Comparison of ENCODE assay signal across 9 cellular contexts in genomic region chr11:132976115-132976514, GRCh38.
"Had no signal": no experiment of that assay in that cellular context is flagged by ENCODE, and none has a peak within 500 bp of the region (broad histone marks: within the 10 kb centered on the region; RNA-seq: fewer than 3 reads in every experiment).

No MANE protein-coding gene starts in this region.

- H2AFZ ChIP-seq: GM23248, GM23338 had no signal

- H3K36me3 ChIP-seq: HAP-1 had no signal

- H3K4me3 ChIP-seq: GM23248, GM23338, HAP-1 had no signal

- DNase-seq: GM23248, GOT3, H7, H9, HCEC 1CT, HFFc6 had no signal

- H3K4me1 ChIP-seq: HAP-1 had no signal

- H3K9me3 ChIP-seq: HAP-1 had no signal

- ATAC-seq: GM23338, HCT116 had no signal

- H3K27ac ChIP-seq: GM23248 had no signal

- H3K9ac ChIP-seq: GM23248 had no signal

- H3K4me2 ChIP-seq: GM23338 had no signal
